In genomic region chr6:73630401-73630800, GRCh38 we compare ENCODE assay signal across 22 cellular contexts.
"Had no signal": no experiment of that assay in that cellular context is flagged by ENCODE, and none has a peak within 500 bp of the region (broad histone marks: within the 10 kb centered on the region; RNA-seq: fewer than 3 reads in every experiment).

No MANE protein-coding gene starts in this region.

- H3K4me1 Mint-ChIP-seq: IgD-negative memory B cell had no signal

- H3K36me3 ChIP-seq: MG63 had no signal

- FAIRE-seq: HTR-8/SVneo, K562 had no signal

- H3K27ac ChIP-seq: HL-60, KMS-11, RWPE1 had no signal

- H3K4me3 Mint-ChIP-seq: IgD-negative memory B cell, T-cell had no signal

- H3K9me3 Mint-ChIP-seq: IgD-negative memory B cell, T-cell had no signal

- H3K4me2 ChIP-seq: KMS-11, SK-N-SH had no signal

- DNase-seq: MG63, NCI-H1092, NCI-H1105 treated with DMSO at 0.1 percent for 48 hours, NCI-H1417 treated with DMSO at 0.1 percent for 48 hours, NCI-H146, NCI-H1694 treated with DMSO at 0.1 percent for 48 hours, NCI-H1930, NCI-H2081, NCI-H2107, NCI-H2227 treated with DMSO at 0.1 percent for 48 hours, NCI-H526, PC-3, SHP77, SK-N-SH, SW 1271, T-cell had no signal

- H3K27ac Mint-ChIP-seq: T-cell had no signal

- H3K27me3 ChIP-seq: MG63 had no signal

- H3K27me3 Mint-ChIP-seq: IgD-negative memory B cell, T-cell had no signal

- H3K4me3 ChIP-seq: K562, MG63 had no signal

- H3K9me3 ChIP-seq: MG63, SK-N-SH had no signal

- H3K9ac ChIP-seq: KMS-11, SK-N-SH had no signal
